ENCODE assay signal across 8 cellular contexts in genomic region chr7:105013283-105013817, GRCh38. TPM values are rescaled to one million over a fixed set of nuclear protein-coding genes. Genes with fewer than 3 reads are reported as not detected.
DNase-seq lines count a peak whose midpoint lies in the region; TF ChIP-seq lines count a peak whose summit lies in the region.

No MANE protein-coding gene starts in this region.

- H3K27ac ChIP-seq in suprapubic skin = peak overlapping the region; percentile 100

- WGBS in suprapubic skin = 0% methylated on average over 34 of the region's 34 CpGs

- peaks cover 18% of the 10 kb centered on the region for H3K27me3 Mint-ChIP-seq in activated naive CD4-positive, alpha-beta T cell treated with anti-CD3 and anti-CD28 coated beads, Interleukin-2, amount 10 ng/mL, durations not matched to agents 7 days and 5 days

- CTCF ChIA-PET in activated naive CD4-positive, alpha-beta T cell treated with anti-CD3 and anti-CD28 coated beads, Interleukin-2, amount 10 ng/mL, durations not matched to agents 7 days and 5 days (lab: Charles Lee) = interaction anchor here (0.6 to 14.5 kb wide), 3 partner anchors 25 to 70 kb away, joined by 3 to 154 read pairs (median 4); no protein-coding TSS in a partner anchor

- peaks cover 41% of the 10 kb centered on the region for H3K4me1 Mint-ChIP-seq in activated naive CD4-positive, alpha-beta T cell treated with anti-CD3 and anti-CD28 coated beads, Interleukin-2, amount 10 ng/mL, durations not matched to agents 7 days and 5 days

- peaks cover 74% of the 10 kb centered on the region for H3K36me3 Mint-ChIP-seq in activated naive CD4-positive, alpha-beta T cell treated with anti-CD3 and anti-CD28 coated beads, Interleukin-2, amount 10 ng/mL, durations not matched to agents 7 days and 5 days

- peak; percentile 95 to 96 for TF ChIP-seq POLR2A in suprapubic skin (IDR thresholded peaks at IDR 0.05)

- H3K27me3 ChIP-seq in H7 (ENCODE audit: control insufficient read depth, insufficient read depth, low read length) = no peaks in the 10 kb centered on the region
- H3K27me3 ChIP-seq in MG63 = no peaks in the 10 kb centered on the region
- no peaks in the 10 kb centered on the region for H3K27me3 ChIP-seq in suprapubic skin

- H3K9me3 ChIP-seq in MG63 = no peaks in the 10 kb centered on the region
- H3K9me3 ChIP-seq in suprapubic skin = no peaks in the 10 kb centered on the region

- no peak for TF ChIP-seq EP300 in suprapubic skin (IDR thresholded peaks at IDR 0.05)

- H3K27ac Mint-ChIP-seq in activated naive CD4-positive, alpha-beta T cell treated with anti-CD3 and anti-CD28 coated beads, Interleukin-2, amount 10 ng/mL, durations not matched to agents 7 days and 5 days = peak overlapping the region; percentile 100

- H3K4me3 Mint-ChIP-seq in activated naive CD4-positive, alpha-beta T cell treated with anti-CD3 and anti-CD28 coated beads, Interleukin-2, amount 10 ng/mL, durations not matched to agents 7 days and 5 days = peak overlapping the region; percentile 99

- H3K4me3 ChIP-seq in H7 (ENCODE audit: insufficient read depth, low read depth, low read length) (peak overlapping the region; percentile 97), MG63 (peak overlapping the region; percentile 75), suprapubic skin (peak overlapping the region; percentile 89)

- DNase-seq in GDM1 (lab: John Stamatoyannopoulos, UW) (peak; percentile 79), H7 (peak; percentile 90), MG63 (peak; percentile 90), SIG-M5 treated with dmso at 0.1 percent for 504 hours (lab: John Stamatoyannopoulos, UW; ENCODE audit: unreplicated experiment) (peak; percentile 82), germinal center (ENCODE audit: low spot score) (peak; percentile 93), nucleus accumbens (lab: John Stamatoyannopoulos, UW) (peak; percentile 35 to 97 (median 93)), suprapubic skin (ENCODE audit: low spot score in 2 of 2) (peak; percentile 98)
- DNase-seq in activated naive CD4-positive, alpha-beta T cell treated with anti-CD3 and anti-CD28 coated beads, Interleukin-2, amount 10 ng/mL, durations not matched to agents 7 days and 5 days = peak; percentile 96

- no peaks in the 10 kb centered on the region for H3K36me3 ChIP-seq in H7 (replicated peaks; ENCODE audit: control insufficient read depth, insufficient read depth, low read length)
- peaks cover 9% of the 10 kb centered on the region for H3K36me3 ChIP-seq in MG63
- no peaks in the 10 kb centered on the region for H3K36me3 ChIP-seq in suprapubic skin

- TF ChIP-seq CTCF in suprapubic skin (IDR thresholded peaks at IDR 0.05) = peak; percentile 52 to 85

- peaks cover 42% of the 10 kb centered on the region for H3K4me1 ChIP-seq in suprapubic skin

- H3K9me3 Mint-ChIP-seq in activated naive CD4-positive, alpha-beta T cell treated with anti-CD3 and anti-CD28 coated beads, Interleukin-2, amount 10 ng/mL, durations not matched to agents 7 days and 5 days = no peaks in the 10 kb centered on the region

RNA-seq across cellular contexts. Expression of gene KMT2E, which starts 0.7 kb away (rescaled TPM):
- 19.7 and 36.8 TPM in 2 replicates for total RNA-seq in H7 (2014; rRNA removed; shearing (Covaris generic))
- total RNA-seq in MG63 (2014; rRNA removed; shearing (Covaris generic); ENCODE audit: low replicate concordance) = 5.1 and 6.7 TPM in 2 replicates
- 100 to 1,000 TPM in 2 of 4 donors, 10 to 100 TPM in 2; 93.9 to 208 (median 118) TPM for total RNA-seq in suprapubic skin

Comparison
In these comparisons a context has a peak if more than half of its experiments do, and no peak if none do; other contexts are left out.
1. Peak in every context shown above with its lines: DNase-seq, H3K4me3 ChIP-seq and H3K27ac ChIP-seq.